Comparison of ENCODE assay signal across 8 cellular contexts in the genomic region with DNA sequence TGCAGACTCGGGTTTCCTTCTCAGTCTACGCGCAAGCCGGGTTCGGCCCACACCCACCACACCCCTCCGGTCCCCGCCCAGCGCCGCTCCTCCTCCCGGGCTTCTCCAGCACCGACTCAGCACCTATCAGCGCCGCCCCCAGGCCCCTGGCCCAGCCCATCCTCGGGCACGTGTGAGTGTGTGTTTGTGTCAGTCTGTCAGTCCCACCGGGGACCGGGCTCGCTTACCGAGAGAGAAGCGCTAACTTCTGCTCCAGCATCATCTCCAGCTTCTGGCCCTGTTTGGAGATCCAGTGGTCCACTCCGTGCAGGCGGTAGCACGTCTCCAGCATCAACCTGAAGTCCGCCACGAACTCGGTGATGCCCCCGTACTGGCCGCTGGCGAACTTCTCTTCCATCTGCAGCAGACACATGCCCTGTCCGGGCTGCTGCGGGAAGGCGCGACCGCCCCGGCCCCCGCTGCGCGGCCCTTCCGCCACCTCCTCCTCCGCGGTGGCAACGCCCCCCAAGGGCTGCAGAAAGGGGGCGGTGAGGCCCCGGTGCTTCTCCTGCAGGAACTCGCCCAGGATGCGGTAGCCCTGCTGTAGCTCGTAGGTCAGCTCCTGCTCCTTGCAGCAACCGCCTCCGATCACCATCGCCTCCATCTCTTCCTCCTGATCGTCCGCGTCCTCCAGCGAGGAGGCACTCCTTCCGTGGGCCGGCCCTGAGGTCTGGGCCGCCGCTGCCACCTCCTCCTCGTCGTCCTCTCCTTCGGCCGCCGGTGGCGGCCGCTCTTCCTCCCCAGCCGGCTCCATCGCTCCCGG. TPM values are rescaled to one million over a fixed set of nuclear protein-coding genes. Genes with fewer than 3 reads are reported as not detected.
A peak's percentile ranks its signal among the peaks of the same experiment; 100 is the strongest.
DNase-seq lines count a peak whose midpoint lies in the region; ATAC-seq and TF ChIP-seq lines count a peak whose summit lies in the region.

No MANE protein-coding gene starts in this region.

- peaks cover 35% of the 10 kb centered on the region for H3K4me1 Mint-ChIP-seq in central memory CD8-positive, alpha-beta T cell

- H3K4me3 ChIP-seq in kidney epithelial cell (ENCODE audit: low read depth, low read length): peak overlapping the region; percentile 84

- no peaks in the 10 kb centered on the region for H3K27me3 Mint-ChIP-seq in central memory CD8-positive, alpha-beta T cell

- no peaks in the 10 kb centered on the region for H3K36me3 ChIP-seq in kidney epithelial cell (ENCODE audit: control insufficient read depth, insufficient read depth, low read length)

- ATAC-seq in GM19025 (IDR thresholded peaks at IDR 0.05; ENCODE audit: low read depth, unreplicated experiment) (peak; percentile 64), HG03280 (IDR thresholded peaks at IDR 0.05; ENCODE audit: unreplicated experiment) (peak; percentile 75)
- peak; percentile 86 to 87 for ATAC-seq in activated CD4-positive, CD25-positive, alpha-beta regulatory T cell treated with anti-CD3 and anti-CD28 coated beads, Interleukin-2, amount 50 U/mL, for 24 hours
- ATAC-seq in central memory CD8-positive, alpha-beta T cell (replicated peaks; ENCODE audit: extremely low read depth, poor library complexity, severe bottlenecking): peak; percentile 78

- H3K36me3 Mint-ChIP-seq in central memory CD8-positive, alpha-beta T cell (ENCODE audit: insufficient read depth): peaks cover 13% of the 10 kb centered on the region

- H3K27me3 ChIP-seq in kidney epithelial cell (ENCODE audit: control insufficient read depth, insufficient read depth, low read length): no peaks in the 10 kb centered on the region

- peak overlapping the region; percentile 92 for H3K27ac Mint-ChIP-seq in central memory CD8-positive, alpha-beta T cell (ENCODE audit: low read depth)

- no peaks in the 10 kb centered on the region for H3K9me3 Mint-ChIP-seq in central memory CD8-positive, alpha-beta T cell

- no peak for TF ChIP-seq CTCF in kidney epithelial cell (IDR thresholded peaks at IDR 0.05; ENCODE audit: insufficient read depth, low read length, poor library complexity, severe bottlenecking)

- H3K4me3 Mint-ChIP-seq in central memory CD8-positive, alpha-beta T cell: peak overlapping the region; percentile 92

- DNase-seq in AG08396 (ENCODE audit: low spot score): peak; percentile 79
- peak; percentile 88 to 90 for DNase-seq in NCI-H446 (lab: John Stamatoyannopoulos, UW)
- peak; percentile 87 to 90 for DNase-seq in central memory CD8-positive, alpha-beta T cell (ENCODE audit: low spot score in 2 of 2)
- peak; percentile 56 for DNase-seq in kidney epithelial cell (ENCODE audit: low read depth)
- peak; percentile 85 to 94 for DNase-seq in stimulated activated CD4-positive, alpha-beta T cell treated with anti-CD3 and anti-CD28 coated beads, Interleukin-15, amount 100 ng/mL, for 1 hour (ENCODE audit: low read depth in 1 of 2, low spot score in 1 of 2)

RNA-seq across cellular contexts. Expression of a gene that starts 8.3 kb away (rescaled TPM):
- total RNA-seq in kidney epithelial cell: 21.0 and 24.0 TPM in 2 replicates

Comparison
In these comparisons a context has a peak if more than half of its experiments do, and no peak if none do; other contexts are left out.
1. Peak in every context shown above with its lines: DNase-seq, ATAC-seq and H3K4me3 ChIP-seq.